In the genomic region with DNA sequence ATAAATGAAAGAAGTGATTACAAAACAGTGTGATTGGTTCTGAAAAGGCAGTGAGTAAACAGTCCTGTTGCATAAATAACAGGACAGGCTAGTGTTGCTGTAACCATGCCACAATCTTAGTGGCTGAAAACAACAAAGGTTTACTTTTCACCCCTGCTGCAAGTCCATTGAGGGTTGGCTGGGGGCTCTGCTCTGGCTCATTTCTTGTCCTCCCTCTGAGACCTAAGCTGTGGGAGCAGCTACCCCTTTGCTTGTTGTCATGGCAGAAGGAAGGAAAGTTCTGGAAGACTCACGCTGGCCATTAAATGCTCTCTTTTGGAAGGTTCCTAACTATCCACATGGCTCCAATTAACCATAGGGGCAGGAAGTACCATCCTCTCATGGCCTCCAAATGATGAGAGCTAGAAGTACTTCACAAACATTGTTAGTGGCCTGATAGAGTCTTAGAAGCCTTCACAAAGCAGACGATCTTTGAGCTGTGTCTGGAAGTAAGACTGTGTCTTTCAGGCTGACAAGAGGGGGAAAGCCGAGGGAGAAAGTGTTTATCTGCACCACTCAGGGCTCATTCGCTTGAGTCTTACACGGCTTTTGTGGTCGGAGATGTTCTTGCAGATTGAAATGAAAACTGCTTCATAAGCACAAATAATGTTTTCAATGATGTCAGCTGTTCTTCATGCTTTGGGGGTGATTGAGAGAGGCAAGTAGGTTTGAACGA, we compare ENCODE assay signal across 15 cellular contexts. TPM values are rescaled to one million over a fixed set of nuclear protein-coding genes. Genes with fewer than 3 reads are reported as not detected.
DNase-seq lines count a peak whose midpoint lies in the region; ATAC-seq and TF ChIP-seq lines count a peak whose summit lies in the region.
"Had no signal": no experiment of that assay in that cellular context is flagged by ENCODE, and none has a peak within 500 bp of the region (broad histone marks: within the 10 kb centered on the region; RNA-seq: fewer than 3 reads in every experiment).

No MANE protein-coding gene starts in this region.

- intact Hi-C loops in activated naive CD4-positive, alpha-beta T cell treated with anti-CD3 and anti-CD28 coated beads for 36 hours (cut with micrococcal nuclease), result no loop called here
- intact Hi-C loops in left lung (cut with DNase I), result no loop called here

- no peaks in the 10 kb centered on the region for H3K9me3 Mint-ChIP-seq in activated naive CD4-positive, alpha-beta T cell treated with anti-CD3 and anti-CD28 coated beads for 36 hours
- no peaks in the 10 kb centered on the region for H3K9me3 Mint-ChIP-seq in effector memory CD8-positive, alpha-beta T cell
- H3K9me3 Mint-ChIP-seq in stimulated activated memory B cell treated with anti-CD40 and anti-IgM and Interleukin-4, amounts not matched to agents 10 μg/mL and 1 μg/mL and 100 μg/mL, for 72 hours, result no peaks in the 10 kb centered on the region

- no peaks in the 10 kb centered on the region for H3K27me3 ChIP-seq in left lung
- H3K27me3 ChIP-seq: ascending aorta, upper lobe of left lung had no signal

- H3K27ac ChIP-seq in left lung, result no peak overlapping the region
- H3K27ac ChIP-seq: ascending aorta, dorsolateral prefrontal cortex, lower lobe of right lung had no signal

- peaks cover 0 to 26% of the 10 kb centered on the region in 2 donors for H3K4me1 ChIP-seq in left lung
- H3K4me1 ChIP-seq: ascending aorta had no signal

- CTCF ChIA-PET in activated naive CD4-positive, alpha-beta T cell treated with anti-CD3 and anti-CD28 coated beads for 36 hours (lab: Charles Lee), result interaction anchor here (0.9 to 2.1 kb wide), 4 partner anchors 9 to 46 kb away, joined by 3 to 14 read pairs (median 5); no protein-coding TSS in a partner anchor

- no peaks in the 10 kb centered on the region for H3K9me3 ChIP-seq in left lung
- H3K9me3 ChIP-seq: ascending aorta, lower lobe of right lung, upper lobe of left lung had no signal

- DNase-seq in activated naive CD4-positive, alpha-beta T cell treated with anti-CD3 and anti-CD28 coated beads for 36 hours, result no peak
- DNase-seq in activated naive CD4-positive, alpha-beta T cell (lab: John Stamatoyannopoulos, UW), result no peak
- DNase-seq in OCI-M1 (lab: John Stamatoyannopoulos, UW), result peak; percentile 86
- DNase-seq in effector memory CD8-positive, alpha-beta T cell, result no peak
- no peak for DNase-seq in left lung
- no peak for DNase-seq in islet precursor cell
- DNase-seq: dorsolateral prefrontal cortex, EL, lower lobe of right lung, NCI-H524, RPMI8226, upper lobe of left lung had no signal

- H3K4me1 Mint-ChIP-seq in activated naive CD4-positive, alpha-beta T cell treated with anti-CD3 and anti-CD28 coated beads for 36 hours (ENCODE audit: low read depth), result peaks cover 71% of the 10 kb centered on the region
- H3K4me1 Mint-ChIP-seq in effector memory CD8-positive, alpha-beta T cell (ENCODE audit: low read depth in 2 of 2), result peaks cover 77 to 83% of the 10 kb centered on the region in 2 donors
- peaks cover 94% of the 10 kb centered on the region for H3K4me1 Mint-ChIP-seq in stimulated activated memory B cell treated with anti-CD40 and anti-IgM and Interleukin-4, amounts not matched to agents 10 μg/mL and 1 μg/mL and 100 μg/mL, for 72 hours

- no peak for TF ChIP-seq CTCF in left lung (IDR thresholded peaks at IDR 0.05)

- peaks cover 18% of the 10 kb centered on the region for H3K36me3 Mint-ChIP-seq in activated naive CD4-positive, alpha-beta T cell treated with anti-CD3 and anti-CD28 coated beads for 36 hours (ENCODE audit: low read depth)
- peaks cover 57% of the 10 kb centered on the region for H3K36me3 Mint-ChIP-seq in effector memory CD8-positive, alpha-beta T cell (ENCODE audit: insufficient read depth)
- H3K36me3 Mint-ChIP-seq in stimulated activated memory B cell treated with anti-CD40 and anti-IgM and Interleukin-4, amounts not matched to agents 10 μg/mL and 1 μg/mL and 100 μg/mL, for 72 hours, result peaks cover 41% of the 10 kb centered on the region

- H3K27me3 Mint-ChIP-seq in activated naive CD4-positive, alpha-beta T cell treated with anti-CD3 and anti-CD28 coated beads for 36 hours (ENCODE audit: low read depth), result no peaks in the 10 kb centered on the region
- H3K27me3 Mint-ChIP-seq in effector memory CD8-positive, alpha-beta T cell, result no peaks in the 10 kb centered on the region
- H3K27me3 Mint-ChIP-seq in stimulated activated memory B cell treated with anti-CD40 and anti-IgM and Interleukin-4, amounts not matched to agents 10 μg/mL and 1 μg/mL and 100 μg/mL, for 72 hours, result no peaks in the 10 kb centered on the region

- H3K36me3 ChIP-seq in left lung, result peaks cover 0 to 15% of the 10 kb centered on the region in 2 donors
- H3K36me3 ChIP-seq: ascending aorta had no signal

- no peak overlapping the region for H3K4me3 ChIP-seq in left lung
- H3K4me3 ChIP-seq: ascending aorta, dorsolateral prefrontal cortex, lower lobe of right lung, upper lobe of left lung had no signal

- peak; percentile 60 for ATAC-seq in effector memory CD8-positive, alpha-beta T cell (replicated peaks)
- no peak for ATAC-seq in stimulated activated memory B cell treated with anti-CD40 and anti-IgM and Interleukin-4, amounts not matched to agents 10 μg/mL and 1 μg/mL and 100 μg/mL, for 72 hours
- no peak for ATAC-seq in GM18502 (IDR thresholded peaks at IDR 0.05; ENCODE audit: poor library complexity, unreplicated experiment)
- no peak for ATAC-seq in left lung
- ATAC-seq: lower lobe of right lung had no signal

- H3K4me3 Mint-ChIP-seq in activated naive CD4-positive, alpha-beta T cell treated with anti-CD3 and anti-CD28 coated beads for 36 hours, result no peak overlapping the region
- peak overlapping the region; percentile 54 to 66 for H3K4me3 Mint-ChIP-seq in effector memory CD8-positive, alpha-beta T cell
- no peak overlapping the region for H3K4me3 Mint-ChIP-seq in stimulated activated memory B cell treated with anti-CD40 and anti-IgM and Interleukin-4, amounts not matched to agents 10 μg/mL and 1 μg/mL and 100 μg/mL, for 72 hours

- H3K27ac Mint-ChIP-seq in activated naive CD4-positive, alpha-beta T cell treated with anti-CD3 and anti-CD28 coated beads for 36 hours, result peak overlapping the region; percentile 80
- H3K27ac Mint-ChIP-seq in effector memory CD8-positive, alpha-beta T cell, result peak overlapping the region; percentile 70 to 81
- H3K27ac Mint-ChIP-seq in stimulated activated memory B cell treated with anti-CD40 and anti-IgM and Interleukin-4, amounts not matched to agents 10 μg/mL and 1 μg/mL and 100 μg/mL, for 72 hours, result peak overlapping the region; percentile 75

RNA-seq across cellular contexts. Expression of a gene that starts 11.9 kb away (rescaled TPM):
- total RNA-seq in activated naive CD4-positive, alpha-beta T cell treated with anti-CD3 and anti-CD28 coated beads for 36 hours, result 10 to 100 TPM; 27.3 to 27.9 TPM
- total RNA-seq in left lung, result 10 to 100 TPM; 12.2 to 21.5 TPM

Comparison
In these comparisons a context has a peak if more than half of its experiments do, and no peak if none do; other contexts are left out.
1. H3K4me3 Mint-ChIP-seq: peak in effector memory CD8-positive, alpha-beta T cell (2 of 2); none in activated naive CD4-positive, alpha-beta T cell treated with anti-CD3 and anti-CD28 coated beads for 36 hours (single experiment) and stimulated activated memory B cell treated with anti-CD40 and anti-IgM and Interleukin-4, amounts not matched to agents 10 μg/mL and 1 μg/mL and 100 μg/mL, for 72 hours (single experiment).
2. Peak in every context shown above with its lines, with median percentiles within 50 percentile points of each other: H3K27ac Mint-ChIP-seq.